ENCODE assay signal across 8 cellular contexts in genomic region chr3:71064976-71065763, GRCh38.
DNase-seq lines count a peak whose midpoint lies in the region; ATAC-seq and TF ChIP-seq lines count a peak whose summit lies in the region.

No MANE protein-coding gene starts in this region.

- peaks cover 68% of the 10 kb centered on the region for H3K4me1 Mint-ChIP-seq in activated naive CD8-positive, alpha-beta T cell treated with anti-CD3 and anti-CD28 coated beads, Interleukin-2, amount 50 U/mL, for 24 hours

- TF ChIP-seq CTCF in GM10248 (IDR thresholded peaks at IDR 0.05; ENCODE audit: control extremely low read depth, extremely low read depth, low read depth, missing control alignments) = no peak

- H3K27me3 Mint-ChIP-seq in activated naive CD8-positive, alpha-beta T cell treated with anti-CD3 and anti-CD28 coated beads, Interleukin-2, amount 50 U/mL, for 24 hours = no peaks in the 10 kb centered on the region

- peak overlapping the region; percentile 86 for H3K27ac Mint-ChIP-seq in activated naive CD8-positive, alpha-beta T cell treated with anti-CD3 and anti-CD28 coated beads, Interleukin-2, amount 50 U/mL, for 24 hours

- ATAC-seq in HG03354 (IDR thresholded peaks at IDR 0.05; ENCODE audit: poor library complexity, severe bottlenecking, unreplicated experiment) (peak; percentile 25), left cardiac atrium (peak; percentile 50 to 51), HG02840 (IDR thresholded peaks at IDR 0.05; ENCODE audit: low FRiP score, unreplicated experiment) (no peak)
- ATAC-seq in activated naive CD8-positive, alpha-beta T cell treated with anti-CD3 and anti-CD28 coated beads, Interleukin-2, amount 50 U/mL, for 24 hours = peak; percentile 7

- POLR2A ChIA-PET in GM10248 (lab: Yijun Ruan, JAX) = no interaction called here

- peak overlapping the region; percentile 84 for H3K4me3 Mint-ChIP-seq in activated naive CD8-positive, alpha-beta T cell treated with anti-CD3 and anti-CD28 coated beads, Interleukin-2, amount 50 U/mL, for 24 hours

- H3K9me3 Mint-ChIP-seq in activated naive CD8-positive, alpha-beta T cell treated with anti-CD3 and anti-CD28 coated beads, Interleukin-2, amount 50 U/mL, for 24 hours = no peaks in the 10 kb centered on the region

- H3K36me3 Mint-ChIP-seq in activated naive CD8-positive, alpha-beta T cell treated with anti-CD3 and anti-CD28 coated beads, Interleukin-2, amount 50 U/mL, for 24 hours (ENCODE audit: low read depth) = peaks cover 31% of the 10 kb centered on the region

- CTCF ChIA-PET in GM10248 (lab: Yijun Ruan, JAX) = no interaction called here

- DNase-seq in GM10248 (ENCODE audit: extremely low spot score) (peak; percentile 27), SK-N-DZ (ENCODE audit: low spot score) (peak; percentile 40), left cardiac atrium (peak; percentile 67), posterior vena cava (ENCODE audit: low spot score) (peak; percentile 91), GM03348 (ENCODE audit: low spot score) (no peak)
- peak; percentile 60 for DNase-seq in activated naive CD8-positive, alpha-beta T cell treated with anti-CD3 and anti-CD28 coated beads, Interleukin-2, amount 50 U/mL, for 24 hours

- intact Hi-C loops in left cardiac atrium (cut with DNase I) = loop anchor here in 1 of 2 donors (5.0 to 10.0 kb wide), 5 partner anchors 58 to 520 kb away; partner anchors contain the start of gene FOXP1
- intact Hi-C loops in posterior vena cava (cut with DNase I) = loop anchor here in 1 of 2 donors (5.0 to 10.0 kb wide), 2 partner anchors 62 to 240 kb away; no protein-coding TSS in a partner anchor
